8 cellular contexts compared by ENCODE assay signal in the genomic region with DNA sequence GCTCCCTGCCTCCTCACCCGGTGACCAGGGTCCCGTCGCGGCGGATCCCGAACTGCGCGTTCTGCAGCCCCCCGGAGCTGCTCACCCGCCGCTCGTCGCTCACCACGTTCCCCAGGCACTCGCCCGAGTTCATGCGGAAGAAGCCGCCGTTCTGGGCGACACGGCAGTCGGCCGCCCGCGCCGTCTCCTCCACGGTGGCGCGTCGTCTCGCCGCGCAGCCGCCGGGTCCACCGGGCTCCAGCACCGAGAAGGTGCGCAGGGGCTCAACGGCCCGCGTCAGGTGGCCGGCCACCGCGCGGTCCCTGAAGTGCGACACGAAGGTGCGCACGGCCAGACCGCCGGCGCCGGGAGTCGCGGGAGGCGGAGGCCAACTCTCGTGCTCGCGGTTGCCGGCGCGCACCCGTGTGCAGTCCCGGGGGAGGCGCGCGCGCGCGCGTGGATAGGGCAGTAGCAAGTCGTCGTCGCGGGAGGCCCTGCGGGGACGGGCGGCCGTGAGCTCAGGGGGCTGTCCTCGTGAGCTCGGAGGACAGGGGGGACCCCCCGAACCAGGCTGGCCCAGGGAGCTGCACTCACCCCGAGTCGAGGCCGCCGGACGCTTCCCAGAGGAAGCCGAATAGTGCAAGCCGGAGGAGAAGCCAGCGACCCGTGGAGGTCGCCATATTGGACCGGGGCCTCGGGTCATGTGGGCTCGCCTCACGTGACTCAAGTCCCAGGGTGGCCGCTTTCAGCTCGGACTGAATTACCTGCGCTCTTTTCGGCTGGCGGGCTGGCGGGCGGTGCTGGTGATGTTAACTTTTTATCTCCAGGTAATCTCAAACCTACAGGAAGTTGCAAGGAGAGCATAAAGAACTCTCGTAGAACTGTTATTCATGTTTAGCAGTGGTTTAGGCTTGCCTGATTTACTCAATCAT. TPM values are rescaled to one million over a fixed set of nuclear protein-coding genes. Genes with fewer than 3 reads are reported as not detected.
DNase-seq lines count a peak whose midpoint lies in the region; ATAC-seq, FAIRE-seq and TF ChIP-seq lines count a peak whose summit lies in the region.

A gene with protein sequence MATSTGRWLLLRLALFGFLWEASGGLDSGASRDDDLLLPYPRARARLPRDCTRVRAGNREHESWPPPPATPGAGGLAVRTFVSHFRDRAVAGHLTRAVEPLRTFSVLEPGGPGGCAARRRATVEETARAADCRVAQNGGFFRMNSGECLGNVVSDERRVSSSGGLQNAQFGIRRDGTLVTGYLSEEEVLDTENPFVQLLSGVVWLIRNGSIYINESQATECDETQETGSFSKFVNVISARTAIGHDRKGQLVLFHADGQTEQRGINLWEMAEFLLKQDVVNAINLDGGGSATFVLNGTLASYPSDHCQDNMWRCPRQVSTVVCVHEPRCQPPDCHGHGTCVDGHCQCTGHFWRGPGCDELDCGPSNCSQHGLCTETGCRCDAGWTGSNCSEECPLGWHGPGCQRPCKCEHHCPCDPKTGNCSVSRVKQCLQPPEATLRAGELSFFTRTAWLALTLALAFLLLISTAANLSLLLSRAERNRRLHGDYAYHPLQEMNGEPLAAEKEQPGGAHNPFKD (minus strand): TSS at position 680 of the 911 bp plus-strand sequence. CDS start 21 bp downstream, at position 659.

- peak within 1 kb of the TSS; percentile 85 for H3K4me2 ChIP-seq in A549

- H3K4me1 Mint-ChIP-seq in WTC11 (peaks cover 30% of the 10 kb centered on the region), immature natural killer cell (peaks cover 16 to 21% of the 10 kb centered on the region in 2 donors)

- CTCF ChIA-PET in A549 (lab: Yijun Ruan, JAX): interaction anchor here (0.5 to 2.5 kb wide), 4 partner anchors 9 to 1411 kb away, joined by 3 to 12 read pairs (median 4); no protein-coding TSS in a partner anchor
- CTCF ChIA-PET in WTC11 (lab: Charles Lee): interaction anchor here (0.6 to 6.0 kb wide), 5 partner anchors 8 to 76 kb away, joined by 3 to 52 read pairs (median 6); no protein-coding TSS in a partner anchor

- no peaks in the 10 kb centered on the region for H3K9me3 Mint-ChIP-seq in WTC11
- H3K9me3 Mint-ChIP-seq in immature natural killer cell: no peaks in the 10 kb centered on the region

- peak within 1 kb of the TSS; percentile 24 for H3K27ac Mint-ChIP-seq in WTC11
- peak within 1 kb of the TSS; percentile 68 to 90 (median 87) for H3K27ac Mint-ChIP-seq in immature natural killer cell

- TF ChIP-seq CTCF in A549 (IDR thresholded peaks at IDR 0.05): no peak
- no peak for TF ChIP-seq CTCF in WTC11 (IDR thresholded peaks at IDR 0.05)
- TF ChIP-seq CTCF in bronchial epithelial cell (IDR thresholded peaks at IDR 0.05; ENCODE audit: insufficient read depth, low read length, severe bottlenecking): no peak

- H3K36me3 ChIP-seq in bronchial epithelial cell (ENCODE audit: control insufficient read depth, insufficient read depth, low read length) (peaks cover 2% of the 10 kb centered on the region), small intestine (ENCODE audit: control insufficient read depth in 2 of 2, insufficient read depth in 2 of 2, low read length in 2 of 2) (no peaks in the 10 kb centered on the region)

- no peak for TF ChIP-seq EP300 in A549 (IDR thresholded peaks at IDR 0.05)

- H3K27ac ChIP-seq in A549: peak within 1 kb of the TSS; percentile 79 to 89
- H3K27ac ChIP-seq in small intestine (ENCODE audit: low read depth in 1 of 2, low read length in 1 of 2): peak within 1 kb of the TSS; percentile 72 to 83

- no peaks in the 10 kb centered on the region for H3K9me3 ChIP-seq in A549
- H3K9me3 ChIP-seq in small intestine (ENCODE audit: control insufficient read depth, low read depth): no peaks in the 10 kb centered on the region

- TF ChIP-seq RAD21 in A549 (conservative IDR thresholded peaks at IDR 0.05 in 1 of 2, IDR thresholded peaks at IDR 0.05 in 1 of 2): no peak

- POLR2A ChIA-PET in A549 (lab: Yijun Ruan, JAX) (interaction anchor here (0.8 to 1.3 kb wide), 2 partner anchors 9 to 13 kb away, joined by 3 to 5 read pairs; no protein-coding TSS in a partner anchor), WTC11 (lab: Charles Lee) (interaction anchor here (0.7 to 0.8 kb wide), 2 partner anchors 8 to 408 kb away, joined by 3 read pairs; no protein-coding TSS in a partner anchor)

- H3K4me3 ChIP-seq in A549 (peak within 1 kb of the TSS; percentile 92), bronchial epithelial cell (ENCODE audit: low read depth, low read length) (peak within 1 kb of the TSS; percentile 70), small intestine (ENCODE audit: low read depth in 1 of 2, low read length in 2 of 2) (peak within 1 kb of the TSS; percentile 73 to 91)

- H3K4me1 ChIP-seq in A549 (peaks cover 11% of the 10 kb centered on the region), small intestine (ENCODE audit: control insufficient read depth in 2 of 2, insufficient read depth in 1 of 2, low read depth in 1 of 2, low read length in 1 of 2) (peaks cover 0 to 5% of the 10 kb centered on the region in 2 donors)

- H3K27me3 ChIP-seq in bronchial epithelial cell (ENCODE audit: control insufficient read depth, insufficient read depth, low read length) (no peaks in the 10 kb centered on the region), small intestine (ENCODE audit: control insufficient read depth in 2 of 2, insufficient read depth in 2 of 2, low read length in 2 of 2) (no peaks in the 10 kb centered on the region)

- 2% methylated on average over 17 of the region's 104 CpGs for WGBS in A549 (ENCODE audit: missing lambda C conversion rate)
- WGBS in small intestine, 3 donors: 0 to 1% (median 1%) methylated on average over 85 to 104 of the region's 104 CpGs

- no peak for FAIRE-seq in A549 (lab: Jason Lieb, UNC)
- FAIRE-seq in bronchial epithelial cell (lab: Jason Lieb, UNC): no peak
- no peak for FAIRE-seq in small intestine (lab: Jason Lieb, UNC)

- H3K36me3 Mint-ChIP-seq in WTC11 (no peaks in the 10 kb centered on the region), immature natural killer cell (peaks cover 0 to 8% (median 4%) of the 10 kb centered on the region in 3 donors)

- peak; percentile 49 for TF ChIP-seq POLR2A in A549 (IDR thresholded peaks at IDR 0.05; ENCODE audit: low read length)
- peak; percentile 60 for TF ChIP-seq POLR2A in GM18526 (IDR thresholded peaks at IDR 0.05; ENCODE audit: extremely low read depth, insufficient read length)

- no peaks in the 10 kb centered on the region for H3K27me3 Mint-ChIP-seq in WTC11 (ENCODE audit: low read depth)
- peaks cover 3 to 8% (median 7%) of the 10 kb centered on the region in 3 donors for H3K27me3 Mint-ChIP-seq in immature natural killer cell (ENCODE audit: low read depth in 3 of 3)

- DNase-seq in A549 (ENCODE audit: low read depth in 1 of 2, low spot score in 1 of 2): peak; percentile 87 to 89
- DNase-seq in NCI-H2171 (lab: John Stamatoyannopoulos, UW): peak; percentile 76
- DNase-seq in WTC11 (ENCODE audit: low spot score): peak; percentile 89
- DNase-seq in bronchial epithelial cell (ENCODE audit: low read depth): peak; percentile 57
- peak; percentile 78 to 84 (median 81) for DNase-seq in immature natural killer cell
- peak; percentile 87 for DNase-seq in small intestine

- H3K4me3 Mint-ChIP-seq in WTC11 (peak within 1 kb of the TSS; percentile 72), immature natural killer cell (peak within 1 kb of the TSS; percentile 86 to 89 (median 87))

- peak; percentile 91 to 92 for ATAC-seq in A549
- peak; percentile 44 for ATAC-seq in HG03060 (IDR thresholded peaks at IDR 0.05; ENCODE audit: low read depth, unreplicated experiment)
- ATAC-seq in WTC11: peak; percentile 64

TF ChIP-seq in A549, 52 proteins besides CTCF, POLR2A, EP300 and RAD21 (continues in another document):
- TF ChIP-seq HOXA7 (CRISPR knock-in tag; IDR thresholded peaks at IDR 0.05): no peak
- TF ChIP-seq POLR2AphosphoS2 (conservative IDR thresholded peaks at IDR 0.05; ENCODE audit: low read length): no peak
- TF ChIP-seq, protein P1, sequence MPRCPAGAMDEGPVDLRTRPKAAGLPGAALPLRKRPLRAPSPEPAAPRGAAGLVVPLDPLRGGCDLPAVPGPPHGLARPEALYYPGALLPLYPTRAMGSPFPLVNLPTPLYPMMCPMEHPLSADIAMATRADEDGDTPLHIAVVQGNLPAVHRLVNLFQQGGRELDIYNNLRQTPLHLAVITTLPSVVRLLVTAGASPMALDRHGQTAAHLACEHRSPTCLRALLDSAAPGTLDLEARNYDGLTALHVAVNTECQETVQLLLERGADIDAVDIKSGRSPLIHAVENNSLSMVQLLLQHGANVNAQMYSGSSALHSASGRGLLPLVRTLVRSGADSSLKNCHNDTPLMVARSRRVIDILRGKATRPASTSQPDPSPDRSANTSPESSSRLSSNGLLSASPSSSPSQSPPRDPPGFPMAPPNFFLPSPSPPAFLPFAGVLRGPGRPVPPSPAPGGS (IDR thresholded peaks at IDR 0.05): 0 out of 3 replicates have a peak, but pooled peaks have one; percentile 12

TF ChIP-seq in WTC11, 78 proteins besides CTCF, POLR2A, EP300 and RAD21 (continues in another document):
- TF ChIP-seq ELF4 (CRISPR knock-in tag; IDR thresholded peaks at IDR 0.05; ENCODE audit: low read depth) (no peak), SP1 (CRISPR knock-in tag; conservative IDR thresholded peaks at IDR 0.05) (peak; percentile 65), CREM (CRISPR knock-in tag; IDR thresholded peaks at IDR 0.05) (no peak), GRHL2 (CRISPR knock-in tag; IDR thresholded peaks at IDR 0.05; ENCODE audit: insufficient replicate concordance, severe bottlenecking) (no peak), TEAD1 (CRISPR knock-in tag; IDR thresholded peaks at IDR 0.05) (0 out of 2 replicates have a peak, but pooled peaks have one; percentile 53)

RNA-seq across cellular contexts. Expression of the gene that starts here (rescaled TPM):
- polyA plus RNA-seq in A549 (2011; rRNA removed): 6.5 and 6.7 TPM in 2 replicates
- polyA plus RNA-seq in A549 (2012; cell fraction: cytosol; rRNA removed): 14.6 and 17.8 TPM in 2 replicates
- polyA plus RNA-seq in A549 (2012; cell fraction: nucleus; rRNA removed): 44.4 and 60.0 TPM in 2 replicates
- 12.6 to 17.3 TPM (median 16.5 TPM) in 3 replicates for polyA plus RNA-seq in A549 (2017; fragmentation: RNase III; extraction: RNeasy Plus Mini Kit Qiagen cat#74134 plus additional on column Dnase treatment)
- 6.8 and 8.2 TPM in 2 replicates for polyA minus RNA-seq in A549 (2011; rRNA and poly(A)+ RNA removed)
- total RNA-seq in WTC11 (2021): 9.3 to 12.5 TPM (median 10.7 TPM) in 3 replicates
- total RNA-seq in bronchial epithelial cell: 9.2 and 9.7 TPM in 2 replicates
- polyA plus RNA-seq in immature natural killer cell: 10 to 100 TPM; 26.6 to 50.6 (median 37.2) TPM
- polyA plus RNA-seq in small intestine: 10 to 100 TPM; 13.2 to 26.8 (median 17.0) TPM

Comparison
In these comparisons a context has a peak if more than half of its experiments do, and no peak if none do; other contexts are left out.
1. Peak in every context shown above with its lines: DNase-seq, ATAC-seq, H3K4me3 ChIP-seq and H3K27ac ChIP-seq.